ENCODE assay signal across 12 cellular contexts in the genomic region with DNA sequence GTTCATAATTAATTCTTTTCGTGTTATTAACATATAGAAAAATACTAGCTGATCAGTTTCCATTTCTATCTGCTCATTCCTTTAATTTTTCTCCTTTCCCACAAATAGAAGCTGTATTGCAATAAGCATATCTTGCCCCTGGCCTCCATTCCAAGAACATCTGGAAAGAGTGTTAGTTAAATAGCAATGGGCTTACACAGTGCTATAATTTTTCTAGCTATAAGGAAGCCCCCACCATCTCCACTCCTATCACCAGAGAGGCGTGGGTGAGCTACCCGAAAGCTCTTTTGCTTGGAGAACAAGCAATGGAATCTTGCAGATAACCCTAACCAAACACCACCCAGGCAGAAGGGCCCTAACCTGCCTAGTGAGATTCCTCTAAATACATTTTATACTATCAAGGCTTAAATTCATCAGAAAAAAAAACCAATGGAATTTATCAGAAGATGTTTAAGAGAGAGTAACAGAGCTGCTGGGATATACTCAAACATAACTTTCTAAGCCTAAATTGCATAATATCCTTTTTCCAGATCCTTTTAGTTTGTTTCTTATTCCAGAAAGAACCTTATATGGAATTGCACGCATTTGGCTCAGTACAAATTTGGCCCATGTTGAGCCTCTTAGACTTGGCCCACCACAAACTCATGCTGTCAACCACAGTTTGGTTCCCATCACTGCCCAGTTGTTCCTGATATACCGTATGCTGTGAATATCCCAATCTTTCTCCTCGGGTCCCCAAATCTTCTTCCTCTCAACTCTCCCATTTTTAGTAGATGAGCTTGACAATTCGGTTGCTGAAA. TPM values are rescaled to one million over a fixed set of nuclear protein-coding genes. Genes with fewer than 3 reads are reported as not detected.
A peak's percentile ranks its signal among the peaks of the same experiment; 100 is the strongest.
DNase-seq lines count a peak whose midpoint lies in the region; ATAC-seq and TF ChIP-seq lines count a peak whose summit lies in the region.
"Had no signal": no experiment of that assay in that cellular context is flagged by ENCODE, and none has a peak within 500 bp of the region (broad histone marks: within the 10 kb centered on the region; RNA-seq: fewer than 3 reads in every experiment).

No MANE protein-coding gene starts in this region.

- H3K4me3 Mint-ChIP-seq in activated naive CD4-positive, alpha-beta T cell treated with anti-CD3 and anti-CD28 coated beads, Interleukin-2, amount 10 ng/mL, durations not matched to agents 7 days and 5 days = no peak overlapping the region
- H3K4me3 Mint-ChIP-seq: CD8-positive, alpha-beta memory T cell; HFFc6 had no signal

- TF ChIP-seq POLR2A in ovary (IDR thresholded peaks at IDR 0.05) = no peak

- no peak for ATAC-seq in GM19395 (IDR thresholded peaks at IDR 0.05; ENCODE audit: unreplicated experiment)

- no peak overlapping the region for H4K91ac ChIP-seq in trophoblast cell (ENCODE audit: low read depth, low read length)

- H2BK12ac ChIP-seq in trophoblast cell (ENCODE audit: low read length) = no peak overlapping the region

- no CpG with 5 or more reads among the region's 7 CpGs for WGBS in trophoblast cell (ENCODE audit: extremely low coverage, insufficient coverage, insufficient read length)
- WGBS in ovary, 3 donors = 54 to 65% (median 57%) methylated on average over 7 of the region's 7 CpGs

- H3K4me1 Mint-ChIP-seq in activated naive CD4-positive, alpha-beta T cell treated with anti-CD3 and anti-CD28 coated beads, Interleukin-2, amount 10 ng/mL, durations not matched to agents 7 days and 5 days = no peaks in the 10 kb centered on the region
- H3K4me1 Mint-ChIP-seq: CD8-positive, alpha-beta memory T cell had no signal

- DNase-seq in AG10803 (ENCODE audit: low read depth) = peak; percentile 66
- DNase-seq in PC-9 = peak; percentile 22 to 65
- peak; percentile 50 for DNase-seq in fibroblast of pulmonary artery (ENCODE audit: low read depth)
- peak; percentile 56 to 78 for DNase-seq in trophoblast cell
- no peak for DNase-seq in ovary
- DNase-seq in activated naive CD4-positive, alpha-beta T cell treated with anti-CD3 and anti-CD28 coated beads, Interleukin-2, amount 10 ng/mL, durations not matched to agents 7 days and 5 days = no peak
- DNase-seq: CD8-positive, alpha-beta memory T cell; HCEC 1CT; HFFc6 had no signal

- H3K27ac Mint-ChIP-seq in activated naive CD4-positive, alpha-beta T cell treated with anti-CD3 and anti-CD28 coated beads, Interleukin-2, amount 10 ng/mL, durations not matched to agents 7 days and 5 days = no peak overlapping the region
- H3K27ac Mint-ChIP-seq: CD8-positive, alpha-beta memory T cell; HFFc6 had no signal

- POLR2A ChIA-PET in PC-9 (lab: Charles Lee; ENCODE audit: unreplicated experiment) = interaction anchor here (0.5 kb wide), 3 partner anchors 50 to 185 kb away, joined by 5 to 6 read pairs (median 5); no protein-coding TSS in a partner anchor

- H2AFZ ChIP-seq in PC-9 (no peak overlapping the region), trophoblast cell (ENCODE audit: insufficient read depth, low read length, poor library complexity) (no peak overlapping the region)

- H3K9me3 Mint-ChIP-seq in activated naive CD4-positive, alpha-beta T cell treated with anti-CD3 and anti-CD28 coated beads, Interleukin-2, amount 10 ng/mL, durations not matched to agents 7 days and 5 days = no peaks in the 10 kb centered on the region
- H3K9me3 Mint-ChIP-seq: CD8-positive, alpha-beta memory T cell; HFFc6 had no signal

- H3K4me1 ChIP-seq in PC-9 (replicated peaks; ENCODE audit: insufficient read depth) (peaks cover 8% of the 10 kb centered on the region; the same call in 1 of the 2 replicates), trophoblast cell (ENCODE audit: control insufficient read depth in 1 of 2, insufficient read depth in 2 of 2, low read length in 2 of 2) (no peaks in the 10 kb centered on the region), ovary (ENCODE audit: insufficient read depth) (peaks cover 4% of the 10 kb centered on the region)

- H3K79me1 ChIP-seq in trophoblast cell (ENCODE audit: low read length) = no peaks in the 10 kb centered on the region

- H3F3A ChIP-seq in PC-9 (ENCODE audit: insufficient read depth, low read depth) = no peaks in the 10 kb centered on the region

- H3K36me3 Mint-ChIP-seq in activated naive CD4-positive, alpha-beta T cell treated with anti-CD3 and anti-CD28 coated beads, Interleukin-2, amount 10 ng/mL, durations not matched to agents 7 days and 5 days = no peaks in the 10 kb centered on the region
- H3K36me3 Mint-ChIP-seq: CD8-positive, alpha-beta memory T cell had no signal

- H2BK120ac ChIP-seq in trophoblast cell (ENCODE audit: insufficient read depth, low read length, poor library complexity) = no peak overlapping the region

- H3K27me3 ChIP-seq in PC-9 (ENCODE audit: insufficient read depth, low read depth) (no peaks in the 10 kb centered on the region), trophoblast cell (ENCODE audit: insufficient read depth, low read length) (no peaks in the 10 kb centered on the region), ovary (no peaks in the 10 kb centered on the region)

- TF ChIP-seq CTCF in AG10803 (conservative IDR thresholded peaks at IDR 0.05; ENCODE audit: low read length) (no peak), PC-9 (conservative IDR thresholded peaks at IDR 0.05) (no peak), fibroblast of pulmonary artery (IDR thresholded peaks at IDR 0.05; ENCODE audit: low read length, missing control alignments) (no peak), ovary (IDR thresholded peaks at IDR 0.05) (no peak)

- CTCF ChIA-PET in PC-9 (lab: Charles Lee) = interaction anchor here (0.5 to 1.8 kb wide), 3 partner anchors 80 to 229 kb away, joined by 3 to 9 read pairs (median 5); no protein-coding TSS in a partner anchor
- CTCF ChIA-PET in activated naive CD4-positive, alpha-beta T cell treated with anti-CD3 and anti-CD28 coated beads, Interleukin-2, amount 10 ng/mL, durations not matched to agents 7 days and 5 days (lab: Charles Lee) = interaction anchor here (1.1 to 1.5 kb wide), 2 partner anchors 263 to 266 kb away, joined by 3 read pairs; no protein-coding TSS in a partner anchor

- H2AK5ac ChIP-seq in trophoblast cell (ENCODE audit: low read length) = no peak overlapping the region

- intact Hi-C loops in PC-9 (cut with micrococcal nuclease; ENCODE audit: unreplicated experiment) (loop anchor here (1.0 to 5.0 kb wide), 2 partner anchors 80 to 268 kb away; no protein-coding TSS in a partner anchor), ovary (cut with DNase I) (loop anchor here in 2 of 4 donors (10.0 kb wide), 1 partner anchor 265 kb away; no protein-coding TSS in a partner anchor)

- H4K8ac ChIP-seq in trophoblast cell (ENCODE audit: low read depth, low read length) = no peak overlapping the region

- H3K4me2 ChIP-seq in PC-9 = no peak overlapping the region
- H3K4me2 ChIP-seq in trophoblast cell (ENCODE audit: low read length) = no peak overlapping the region
- H3K4me2 ChIP-seq: BLaER1 had no signal

- H3K36me3 ChIP-seq in PC-9 (ENCODE audit: low read depth) (no peaks in the 10 kb centered on the region), trophoblast cell (ENCODE audit: control insufficient read depth in 1 of 2, insufficient read depth in 2 of 2, low read length in 2 of 2) (no peaks in the 10 kb centered on the region), ovary (no peaks in the 10 kb centered on the region)
- H3K36me3 ChIP-seq: BLaER1 had no signal

- BruUV-seq in PC-9 (replicated peaks; lab: Mats Ljungman, UMichigan) = no TSS peak

- no peaks in the 10 kb centered on the region for H3K9me3 ChIP-seq in PC-9 (ENCODE audit: insufficient read depth, low read depth)
- H3K9me3 ChIP-seq in trophoblast cell (ENCODE audit: insufficient read depth, low read depth, low read length) = no peaks in the 10 kb centered on the region
- no peaks in the 10 kb centered on the region for H3K9me3 ChIP-seq in ovary
- H3K9me3 ChIP-seq: BLaER1 had no signal

- peaks cover 11% of the 10 kb centered on the region for H3K27me3 Mint-ChIP-seq in activated naive CD4-positive, alpha-beta T cell treated with anti-CD3 and anti-CD28 coated beads, Interleukin-2, amount 10 ng/mL, durations not matched to agents 7 days and 5 days

- no peak overlapping the region for H4K12ac ChIP-seq in trophoblast cell (ENCODE audit: low read depth, low read length)

- no peak overlapping the region for H3K18ac ChIP-seq in trophoblast cell (ENCODE audit: low read length)

- H4K20me1 ChIP-seq in PC-9 (ENCODE audit: insufficient read depth) = no peaks in the 10 kb centered on the region
- H4K20me1 ChIP-seq: BLaER1 had no signal

- H3K4ac ChIP-seq in trophoblast cell (ENCODE audit: low read depth, low read length) = no peak overlapping the region

- H3K27ac ChIP-seq in PC-9 = no peak overlapping the region
- no peak overlapping the region for H3K27ac ChIP-seq in trophoblast cell (ENCODE audit: low read depth, low read length)
- no peak overlapping the region for H3K27ac ChIP-seq in ovary
- H3K27ac ChIP-seq: BLaER1, HL-60 had no signal

- H3K9me2 ChIP-seq in PC-9 (ENCODE audit: insufficient read depth) = no peaks in the 10 kb centered on the region

- TF ChIP-seq EP300 in ovary (IDR thresholded peaks at IDR 0.05) = no peak

- H3K4me3 ChIP-seq in AG10803 (ENCODE audit: low read length) (no peak overlapping the region), PC-9 (no peak overlapping the region), fibroblast of pulmonary artery (replicated peaks; ENCODE audit: low read depth, low read length) (no peak overlapping the region), trophoblast cell (ENCODE audit: low read depth, low read length) (no peak overlapping the region), ovary (no peak overlapping the region)
- H3K4me3 ChIP-seq: BLaER1 had no signal

- H3K23ac ChIP-seq in trophoblast cell (ENCODE audit: low read length) = no peak overlapping the region

- H3K79me2 ChIP-seq in PC-9 (ENCODE audit: low read depth) (no peaks in the 10 kb centered on the region), trophoblast cell (ENCODE audit: control insufficient read depth, insufficient read depth, low read length, poor library complexity) (no peaks in the 10 kb centered on the region)

- no peak overlapping the region for H2BK5ac ChIP-seq in trophoblast cell (ENCODE audit: low read depth, low read length, poor library complexity)

- H3K9ac ChIP-seq in trophoblast cell (ENCODE audit: low read length) = no peak overlapping the region
- H3K9ac ChIP-seq: BLaER1 had no signal

- H3K14ac ChIP-seq in trophoblast cell (ENCODE audit: low read length) = no peak overlapping the region

RNA-seq across cellular contexts. Expression of a gene that starts 47.2 kb away (rescaled TPM):
- 66.3 and 96.4 TPM in 2 replicates for total RNA-seq in PC-9 (2021)
- 9.3 and 10.3 TPM in 2 replicates for polyA plus RNA-seq in trophoblast cell (2013)
- total RNA-seq in ovary = 10 to 100 TPM; 22.0 to 27.9 (median 24.7) TPM
- polyA plus RNA-seq in ovary = 10 to 100 TPM; 24.4 to 39.7 TPM

Comparison
In these comparisons a context has a peak if more than half of its experiments do, and no peak if none do; other contexts are left out.
1. DNase-seq: peak in AG10803 (single experiment), PC-9 (2 of 2), fibroblast of pulmonary artery (single experiment) and trophoblast cell (2 of 2); none in ovary (0 of 5) and activated naive CD4-positive, alpha-beta T cell treated with anti-CD3 and anti-CD28 coated beads, Interleukin-2, amount 10 ng/mL, durations not matched to agents 7 days and 5 days (single experiment).